ENCODE assay signal across 8 cellular contexts in genomic region chr3:51385621-51386091, GRCh38. TPM values are rescaled to one million over a fixed set of nuclear protein-coding genes. Genes with fewer than 3 reads are reported as not detected.
A peak's percentile ranks its signal among the peaks of the same experiment; 100 is the strongest.
DNase-seq lines count a peak whose midpoint lies in the region; ATAC-seq and TF ChIP-seq lines count a peak whose summit lies in the region.

No MANE protein-coding gene starts in this region.

- no peaks in the 10 kb centered on the region for H3K9me3 ChIP-seq in colonic mucosa

- H3K36me3 ChIP-seq in colonic mucosa, result no peaks in the 10 kb centered on the region

- no peak for ATAC-seq in naive thymus-derived CD8-positive, alpha-beta T cell
- no peak for ATAC-seq in GM18520 (IDR thresholded peaks at IDR 0.05; ENCODE audit: unreplicated experiment)
- ATAC-seq in HG03378 (IDR thresholded peaks at IDR 0.05; ENCODE audit: unreplicated experiment), result no peak

- H3K4me3 ChIP-seq in LNCaP clone FGC (ENCODE audit: low read depth, low read length) (peak overlapping the region; percentile 63), colonic mucosa (peak overlapping the region; percentile 76)

- TF ChIP-seq CTCF in CD14-positive monocyte (IDR thresholded peaks at IDR 0.05) (no peak), LNCaP clone FGC (IDR thresholded peaks at IDR 0.05; ENCODE audit: control insufficient read depth, extremely low read depth, insufficient read depth) (no peak), colonic mucosa (IDR thresholded peaks at IDR 0.05) (no peak)

- peak overlapping the region; percentile 91 to 97 (median 95) for H3K27ac Mint-ChIP-seq in CD14-positive monocyte
- H3K27ac Mint-ChIP-seq in naive thymus-derived CD8-positive, alpha-beta T cell, result peak overlapping the region; percentile 91 to 100 (median 98)

- H3K9ac ChIP-seq in colonic mucosa (ENCODE audit: low read depth in 2 of 2, low read length in 2 of 2), result peak overlapping the region; percentile 79 to 92

- peaks cover 44% of the 10 kb centered on the region for H3K4me1 Mint-ChIP-seq in CD14-positive monocyte
- H3K4me1 Mint-ChIP-seq in naive thymus-derived CD8-positive, alpha-beta T cell, result peaks cover 23 to 59% (median 55%) of the 10 kb centered on the region in 4 donors

- H3K36me3 Mint-ChIP-seq in CD14-positive monocyte, result peaks cover 21 to 23% of the 10 kb centered on the region in 2 donors
- H3K36me3 Mint-ChIP-seq in naive thymus-derived CD8-positive, alpha-beta T cell, result peaks cover 0 to 16% (median 0%) of the 10 kb centered on the region in 3 donors

- DNase-seq in CD14-positive monocyte (ENCODE audit: low spot score) (no peak), LNCaP clone FGC (ENCODE audit: low read depth) (no peak), colonic mucosa (no peak), NOMO-1 treated with dmso at 0.1 percent for 144 hours (lab: John Stamatoyannopoulos, UW; ENCODE audit: unreplicated experiment) (no peak), NCI-H187 (lab: John Stamatoyannopoulos, UW) (no peak)
- peak in 2 of 10 donors; percentile 18 to 31 for DNase-seq in naive thymus-derived CD8-positive, alpha-beta T cell

- H3K4me3 Mint-ChIP-seq in CD14-positive monocyte, result peak overlapping the region; percentile 92 to 98
- H3K4me3 Mint-ChIP-seq in naive thymus-derived CD8-positive, alpha-beta T cell, result peak overlapping the region; percentile 89 to 100 (median 96)

- intact Hi-C loops in CD14-positive monocyte (cut with micrococcal nuclease) (loop anchor here in 1 of 2 donors (2.0 to 10.0 kb wide), 3 partner anchors 113 to 1149 kb away; partner anchors contain the start of genes CISH, NT5DC2 and UQCC5), colonic mucosa (cut with DNase I) (no loop called here)

- H3K27me3 Mint-ChIP-seq in CD14-positive monocyte (ENCODE audit: low read depth in 3 of 3), result peaks cover 0 to 3% (median 1%) of the 10 kb centered on the region in 3 donors
- no peaks in the 10 kb centered on the region for H3K27me3 Mint-ChIP-seq in naive thymus-derived CD8-positive, alpha-beta T cell

- H3K4me1 ChIP-seq in colonic mucosa, result peaks cover 38% of the 10 kb centered on the region

- POLR2A ChIA-PET in naive thymus-derived CD8-positive, alpha-beta T cell (lab: Charles Lee), result interaction anchor here (0.6 to 2.7 kb wide), 18 partner anchors 11 to 1093 kb away, joined by 3 to 35 read pairs (median 4); partner anchors contain the start of genes C3orf18, CISH, DCAF1 and HEMK1

- peak overlapping the region; percentile 70 for H3K27ac ChIP-seq in colonic mucosa

- no peaks in the 10 kb centered on the region for H3K27me3 ChIP-seq in colonic mucosa

- no peaks in the 10 kb centered on the region for H3K9me3 Mint-ChIP-seq in CD14-positive monocyte
- no peaks in the 10 kb centered on the region for H3K9me3 Mint-ChIP-seq in naive thymus-derived CD8-positive, alpha-beta T cell

RNA-seq across cellular contexts. Expression of gene MANF, which starts 0.6 kb away (rescaled TPM):
- polyA plus RNA-seq in CD14-positive monocyte, result 10 to 100 TPM; 23.6 to 30.2 TPM
- 100 to 1,000 TPM; 100 to 178 TPM for total RNA-seq in colonic mucosa
- 10 to 100 TPM; 51.1 to 56.2 TPM for total RNA-seq in naive thymus-derived CD8-positive, alpha-beta T cell
- 10 to 100 TPM; 41.6 to 45.3 (median 44.4) TPM for polyA plus RNA-seq in naive thymus-derived CD8-positive, alpha-beta T cell

RNA-seq across cellular contexts. Expression of gene RBM15B, which starts 5.4 kb away (rescaled TPM):
- polyA plus RNA-seq in CD14-positive monocyte, result 1 to 10 TPM; 7.1 to 9.1 TPM
- total RNA-seq in colonic mucosa, result 10 to 100 TPM; 31.8 to 35.4 TPM
- 10 to 100 TPM; 41.8 to 42.0 TPM for total RNA-seq in naive thymus-derived CD8-positive, alpha-beta T cell
- 10 to 100 TPM; 12.9 to 27.3 (median 14.2) TPM for polyA plus RNA-seq in naive thymus-derived CD8-positive, alpha-beta T cell
